In genomic region chr10:1036341-1036791, GRCh38 we compare ENCODE assay signal across 8 cellular contexts. TPM values are rescaled to one million over a fixed set of nuclear protein-coding genes. Genes with fewer than 3 reads are reported as not detected.
A peak's percentile ranks its signal among the peaks of the same experiment; 100 is the strongest.
DNase-seq lines count a peak whose midpoint lies in the region; ATAC-seq, FAIRE-seq and TF ChIP-seq lines count a peak whose summit lies in the region.

No MANE protein-coding gene starts in this region.

- H3K4me1 ChIP-seq in breast epithelium (no peaks in the 10 kb centered on the region), suprapubic skin (peaks cover 14% of the 10 kb centered on the region)

- TF ChIP-seq POLR2A in breast epithelium (IDR thresholded peaks at IDR 0.05) (no peak), suprapubic skin (IDR thresholded peaks at IDR 0.05) (no peak)

- peaks cover 5% of the 10 kb centered on the region for H3K36me3 ChIP-seq in breast epithelium
- peaks cover 2% of the 10 kb centered on the region for H3K36me3 ChIP-seq in bronchial epithelial cell (ENCODE audit: control insufficient read depth, insufficient read depth, low read length)
- H3K36me3 ChIP-seq in suprapubic skin: peaks cover 28% of the 10 kb centered on the region

- H3K27ac Mint-ChIP-seq in MCF 10A (ENCODE audit: low read depth, unreplicated experiment): peak overlapping the region; percentile 89
- peak overlapping the region in 1 of 7 donors; percentile 32 for H3K27ac Mint-ChIP-seq in CD14-positive monocyte

- H3K27me3 ChIP-seq in breast epithelium (no peaks in the 10 kb centered on the region), bronchial epithelial cell (ENCODE audit: control insufficient read depth, insufficient read depth, low read length) (no peaks in the 10 kb centered on the region), suprapubic skin (no peaks in the 10 kb centered on the region)

- peak overlapping the region in 1 of 2 donors; percentile 35 for H3K27ac ChIP-seq in breast epithelium
- peak overlapping the region; percentile 65 for H3K27ac ChIP-seq in suprapubic skin

- TF ChIP-seq EP300 in suprapubic skin (IDR thresholded peaks at IDR 0.05): no peak

- BruUV-seq in MCF 10A (replicated peaks; lab: Mats Ljungman, UMichigan): no TSS peak

- DNase-seq in MCF 10A (ENCODE audit: unreplicated experiment): peak; percentile 90
- no peak for DNase-seq in breast epithelium (ENCODE audit: low spot score in 2 of 2)
- peak; percentile 99 for DNase-seq in bronchial epithelial cell (ENCODE audit: low read depth)
- DNase-seq in suprapubic skin (ENCODE audit: low spot score in 2 of 2): no peak
- DNase-seq in SKM-1 treated with dmso at 0.1 percent for 144 hours (lab: John Stamatoyannopoulos, UW; ENCODE audit: unreplicated experiment): no peak
- DNase-seq in CD14-positive monocyte (ENCODE audit: low spot score): no peak
- DNase-seq in central memory CD4-positive, alpha-beta T cell: no peak

- peak; percentile 7 for FAIRE-seq in bronchial epithelial cell (lab: Jason Lieb, UNC)

- intact Hi-C loops in MCF 10A (cut with micrococcal nuclease) (no loop called here), breast epithelium (cut with DNase I; ENCODE audit: low total_unique reads) (no loop called here), CD14-positive monocyte (cut with micrococcal nuclease) (no loop called here)

- H3K9me3 Mint-ChIP-seq in MCF 10A (ENCODE audit: unreplicated experiment): no peaks in the 10 kb centered on the region
- no peaks in the 10 kb centered on the region for H3K9me3 Mint-ChIP-seq in CD14-positive monocyte

- H3K4me3 Mint-ChIP-seq in MCF 10A (ENCODE audit: unreplicated experiment) (peak overlapping the region; percentile 28), CD14-positive monocyte (no peak overlapping the region)

- TF ChIP-seq CTCF in MCF 10A (IDR thresholded peaks at IDR 0.05; ENCODE audit: unreplicated experiment) (no peak), breast epithelium (IDR thresholded peaks at IDR 0.05) (no peak), bronchial epithelial cell (IDR thresholded peaks at IDR 0.05; ENCODE audit: insufficient read depth, low read length, severe bottlenecking) (no peak), suprapubic skin (IDR thresholded peaks at IDR 0.05) (no peak), CD14-positive monocyte (IDR thresholded peaks at IDR 0.05) (no peak)

- CTCF ChIA-PET in MCF 10A (lab: Yijun Ruan, JAX): no interaction called here

- H3K4me3 ChIP-seq in breast epithelium (no peak overlapping the region), bronchial epithelial cell (ENCODE audit: low read depth, low read length) (no peak overlapping the region), suprapubic skin (no peak overlapping the region)

- POLR2A ChIA-PET in MCF 10A (lab: Yijun Ruan, JAX): interaction anchor here (0.6 to 9.2 kb wide), 10 partner anchors 8 to 1748 kb away, joined by 3 to 217 read pairs (median 6); partner anchors contain the start of genes GTPBP4, IDI1, LARP4B and WDR37

- H3K36me3 Mint-ChIP-seq in MCF 10A (ENCODE audit: insufficient read depth, unreplicated experiment): peaks cover 24% of the 10 kb centered on the region
- peaks cover 34 to 40% of the 10 kb centered on the region in 2 donors for H3K36me3 Mint-ChIP-seq in CD14-positive monocyte

- ATAC-seq in HG03354 (IDR thresholded peaks at IDR 0.05; ENCODE audit: poor library complexity, severe bottlenecking, unreplicated experiment): peak; percentile 83

- H3K4me1 Mint-ChIP-seq in MCF 10A (ENCODE audit: insufficient read depth, unreplicated experiment) (peaks cover 19% of the 10 kb centered on the region), CD14-positive monocyte (no peaks in the 10 kb centered on the region)

- 64% methylated on average over 13 of the region's 14 CpGs for WGBS in suprapubic skin

- H3K9me3 ChIP-seq in breast epithelium: no peaks in the 10 kb centered on the region
- H3K9me3 ChIP-seq in suprapubic skin: no peaks in the 10 kb centered on the region

- H3K27me3 Mint-ChIP-seq in MCF 10A (ENCODE audit: insufficient read depth, unreplicated experiment) (no peaks in the 10 kb centered on the region), CD14-positive monocyte (ENCODE audit: low read depth in 3 of 3) (peaks cover 0 to 2% (median 0%) of the 10 kb centered on the region in 3 donors)

RNA-seq across cellular contexts. Expression of gene IDI2, which starts 10.7 kb away (rescaled TPM):
- not detected in 2 replicates for total RNA-seq in MCF 10A (2022)
- not detected for total RNA-seq in breast epithelium
- total RNA-seq in bronchial epithelial cell: not detected in 2 replicates
- total RNA-seq in suprapubic skin: not detected
- polyA plus RNA-seq in CD14-positive monocyte: not detected

RNA-seq across cellular contexts. Expression of gene IDI1, which starts 12.6 kb away (rescaled TPM):
- 22.2 and 25.1 TPM in 2 replicates for total RNA-seq in MCF 10A (2022)
- total RNA-seq in breast epithelium: 10 to 100 TPM; 26.2 to 48.4 (median 45.1) TPM
- 54.5 and 55.8 TPM in 2 replicates for total RNA-seq in bronchial epithelial cell
- 10 to 100 TPM; 32.0 to 62.1 (median 36.1) TPM for total RNA-seq in suprapubic skin
- 10 to 100 TPM; 35.0 to 46.9 TPM for polyA plus RNA-seq in CD14-positive monocyte

RNA-seq across cellular contexts. Expression of gene WDR37, which starts 19.8 kb away (rescaled TPM):
- 14.2 and 18.2 TPM in 2 replicates for total RNA-seq in MCF 10A (2022)
- total RNA-seq in breast epithelium: 10 to 100 TPM; 13.9 to 18.0 (median 14.4) TPM
- total RNA-seq in bronchial epithelial cell: 11.1 and 11.3 TPM in 2 replicates
- total RNA-seq in suprapubic skin: 10 to 100 TPM; 13.1 to 32.7 (median 18.4) TPM
- polyA plus RNA-seq in CD14-positive monocyte: 1 to 10 TPM; 7.1 to 8.6 TPM

RNA-seq across cellular contexts. Expression of gene GTPBP4, which starts 48.1 kb away (rescaled TPM):
- total RNA-seq in MCF 10A (2022) (138 and 142 TPM in 2 replicates), breast epithelium (10 to 100 TPM; 32.6 to 51.2 (median 50.8) TPM), bronchial epithelial cell (45.0 and 74.4 TPM in 2 replicates), suprapubic skin (10 to 100 TPM; 14.4 to 37.2 (median 28.5) TPM)
- polyA plus RNA-seq in CD14-positive monocyte: 10 to 100 TPM in 1 of 2 donors, 1 to 10 TPM in 1; 9.9 to 12.2 TPM

Comparison
In these comparisons a context has a peak if more than half of its experiments do, and no peak if none do; other contexts are left out.
1. DNase-seq: peak in MCF 10A (single experiment) and bronchial epithelial cell (single experiment); none in breast epithelium (0 of 2), suprapubic skin (0 of 2), SKM-1 treated with dmso at 0.1 percent for 144 hours (single experiment), CD14-positive monocyte (single experiment) and central memory CD4-positive, alpha-beta T cell (single experiment).